In genomic region chr10:48725708-48726107, GRCh38 we compare ENCODE assay signal across 20 cellular contexts. TPM values are rescaled to one million over a fixed set of nuclear protein-coding genes. Genes with fewer than 3 reads are reported as not detected.
DNase-seq lines count a peak whose midpoint lies in the region; ATAC-seq, FAIRE-seq and TF ChIP-seq lines count a peak whose summit lies in the region.
"Had no signal": no experiment of that assay in that cellular context is flagged by ENCODE, and none has a peak within 500 bp of the region (broad histone marks: within the 10 kb centered on the region; RNA-seq: fewer than 3 reads in every experiment).

No MANE protein-coding gene starts in this region.

- POLR2A ChIA-PET in K562 (lab: Yijun Ruan, JAX) = interaction anchor here (0.6 to 2.3 kb wide), 2 partner anchors 15 to 31 kb away, joined by 4 to 9 read pairs; no protein-coding TSS in a partner anchor

- no peaks in the 10 kb centered on the region for H3K79me2 ChIP-seq in GM23248 (ENCODE audit: insufficient read depth)
- no peaks in the 10 kb centered on the region for H3K79me2 ChIP-seq in K562 (ENCODE audit: control insufficient read depth, insufficient read depth, low read length)

- intact Hi-C loops in K562 (cut with micrococcal nuclease) = no loop called here

- H3K9ac ChIP-seq in BLaER1 treated with 17β-estradiol and CSF1 and Interleukin-3, amounts not matched to agents 10 nM and 100 nM = no peak overlapping the region
- H3K9ac ChIP-seq in GM23248 (no peak overlapping the region), K562 (ENCODE audit: insufficient read depth in 1 of 2, low read depth in 2 of 2, low read length in 2 of 2) (no peak overlapping the region)
- H3K9ac ChIP-seq: KMS-11 had no signal

- no peak for TF ChIP-seq EP300 in K562 (IDR thresholded peaks at IDR 0.05; ENCODE audit: low read length)

- TF ChIP-seq POLR2A in K562 (conservative IDR thresholded peaks at IDR 0.05) = no peak

- WGBS in GM23248 (ENCODE audit: low coverage in 1 of 2, low lambda C conversion rate in 2 of 2, missing lambda C conversion rate in 2 of 2), 2 experiments = 29 to 36% methylated on average over 4 of the region's 4 CpGs
- 0% methylated on average over 4 of the region's 4 CpGs for WGBS in K562 (ENCODE audit: insufficient coverage, low coverage, missing lambda C conversion rate)

- DNase-seq in GM23248 (peak; percentile 23), K562 (ENCODE audit: extremely low read depth in 1 of 4, low spot score in 3 of 4) (no peak), NCI-H524 treated with DMSO at 0.1 percent for 48 hours (lab: John Stamatoyannopoulos, UW) (no peak), NCI-H1092 (lab: John Stamatoyannopoulos, UW) (no peak)
- DNase-seq: ACHN; DND-41; H9; NCI-H1105; NCI-H2081; NCI-H2171 treated with DMSO at 0.1 percent for 48 hours; NCI-H446 treated with DMSO at 0.1 percent for 48 hours; NCI-H748 treated with DMSO at 0.1 percent for 48 hours; NK-92 treated with Interleukin-12 subunit alpha and Interleukin-12 subunit beta, amount 100 ng/mL, for 24 hours; SIG-M5 had no signal

- TF ChIP-seq CTCF in K562 (IDR thresholded peaks at IDR 0.05 in 2 of 3, conservative IDR thresholded peaks at IDR 0.05 in 1 of 3; ENCODE audit: insufficient read depth in 2 of 3, low read depth in 1 of 3, low read length in 3 of 3) (no peak), neutrophil (IDR thresholded peaks at IDR 0.05) (no peak)

- no peak overlapping the region for H3K4me3 ChIP-seq in BLaER1 treated with 17β-estradiol and CSF1 and Interleukin-3, amounts not matched to agents 10 nM and 100 nM
- H3K4me3 ChIP-seq in GM23248 = no peak overlapping the region
- no peak overlapping the region for H3K4me3 ChIP-seq in K562
- peak overlapping the region; percentile 24 to 43 for H3K4me3 ChIP-seq in neutrophil (ENCODE audit: low read depth in 1 of 2, low read length in 1 of 2)

- peaks cover 18 to 99% (median 58%) of the 10 kb centered on the region in 11 experiments; a peak in 19 of 22 replicates for H3K36me3 ChIP-seq in BLaER1 treated with 17β-estradiol and CSF1 and Interleukin-3, amounts not matched to agents 10 nM and 100 nM
- H3K36me3 ChIP-seq in GM23248 (ENCODE audit: low read depth) (no peaks in the 10 kb centered on the region), K562 (ENCODE audit: control insufficient read depth, insufficient read depth, low read length) (no peaks in the 10 kb centered on the region), neutrophil (peaks cover 54% of the 10 kb centered on the region)

- no peak overlapping the region for H3K27ac ChIP-seq in BLaER1 treated with 17β-estradiol and CSF1 and Interleukin-3, amounts not matched to agents 10 nM and 100 nM
- H3K27ac ChIP-seq in GM23248 (no peak overlapping the region), K562 (ENCODE audit: extremely low read depth, low read depth, low read length) (no peak overlapping the region), neutrophil (peak overlapping the region; percentile 94)
- H3K27ac ChIP-seq: KMS-11 had no signal

- FAIRE-seq in K562 (lab: Jason Lieb, UNC) = no peak
- FAIRE-seq: G401.6 had no signal

- no peak for TF ChIP-seq RAD21 in K562 (CRISPR knock-in tag; conservative IDR thresholded peaks at IDR 0.05 in 1 of 2, IDR thresholded peaks at IDR 0.05 in 1 of 2)

- H2AFZ ChIP-seq in GM23248 = no peak overlapping the region
- no peak overlapping the region for H2AFZ ChIP-seq in K562 (ENCODE audit: low read depth, low read length)

- no TSS peak for BruUV-seq in K562 (replicated peaks; lab: Mats Ljungman, UMichigan)

- peaks cover 0 to 20% (median 12%) of the 10 kb centered on the region in 10 experiments; a peak in 15 of 20 replicates for H3K4me1 ChIP-seq in BLaER1 treated with 17β-estradiol and CSF1 and Interleukin-3, amounts not matched to agents 10 nM and 100 nM
- H3K4me1 ChIP-seq in GM23248 (ENCODE audit: insufficient read depth) = no peaks in the 10 kb centered on the region
- H3K4me1 ChIP-seq in K562 (replicated peaks in 1 of 2; ENCODE audit: control insufficient read depth in 2 of 2, insufficient read depth in 2 of 2, low read length in 2 of 2) = no peaks in the 10 kb centered on the region
- H3K4me1 ChIP-seq in neutrophil (ENCODE audit: control insufficient read depth in 1 of 2, insufficient read depth in 1 of 2, low read depth in 1 of 2, low read length in 1 of 2) = peaks cover 64 to 65% of the 10 kb centered on the region in 2 experiments

- no peaks in the 10 kb centered on the region for H3K9me1 ChIP-seq in K562 (ENCODE audit: control insufficient read depth, insufficient read depth, low read length)

- H3K9me3 ChIP-seq in BLaER1 treated with 17β-estradiol and CSF1 and Interleukin-3, amounts not matched to agents 10 nM and 100 nM (replicated peaks in 1 of 11) = no peaks in the 10 kb centered on the region
- H3K9me3 ChIP-seq in GM23248 (ENCODE audit: low read depth) (no peaks in the 10 kb centered on the region), K562 (replicated peaks; ENCODE audit: control insufficient read depth, insufficient read depth, low read depth, low read length) (no peaks in the 10 kb centered on the region), neutrophil (no peaks in the 10 kb centered on the region)

- H3F3A ChIP-seq in GM23248 (ENCODE audit: insufficient read depth) = no peaks in the 10 kb centered on the region

- ATAC-seq in K562 (no peak), GM18498 (IDR thresholded peaks at IDR 0.05; ENCODE audit: unreplicated experiment) (no peak)

- in situ Hi-C loops in GM23248 (cut with MboI) (no loop called here), K562 (cut with MboI) (no loop called here)

- CTCF ChIA-PET in K562 (lab: Yijun Ruan, JAX; ENCODE audit: low intra/inter-chr PET ratio) = no interaction called here

- H3K4me2 ChIP-seq in BLaER1 treated with 17β-estradiol and CSF1 and Interleukin-3, amounts not matched to agents 10 nM and 100 nM = peak overlapping the region in 9 of 11 experiments; percentile 6 to 67 (median 42); a peak in 13 of 22 replicates
- H3K4me2 ChIP-seq in GM23248 (ENCODE audit: unreplicated experiment) (no peak overlapping the region), K562 (ENCODE audit: insufficient read depth, low read length) (no peak overlapping the region)
- H3K4me2 ChIP-seq: KMS-11 had no signal

- no peaks in the 10 kb centered on the region for H3K9me2 ChIP-seq in GM23248 (ENCODE audit: insufficient read depth)

- no peaks in the 10 kb centered on the region for H3K27me3 ChIP-seq in BLaER1 treated with 17β-estradiol and CSF1 and Interleukin-3, amounts not matched to agents 10 nM and 100 nM
- H3K27me3 ChIP-seq in GM23248 (replicated peaks; ENCODE audit: insufficient read depth) = peaks cover 24% of the 10 kb centered on the region
- H3K27me3 ChIP-seq in K562 (ENCODE audit: control insufficient read depth in 2 of 2, insufficient read depth in 2 of 2, low read length in 2 of 2) = peaks cover 0 to 16% of the 10 kb centered on the region in 2 experiments; a peak in 2 of 5 replicates
- H3K27me3 ChIP-seq in neutrophil = no peaks in the 10 kb centered on the region

- H4K20me1 ChIP-seq in BLaER1 treated with 17β-estradiol and CSF1 and Interleukin-3, amounts not matched to agents 10 nM and 100 nM = peaks cover 0 to 50% (median 3%) of the 10 kb centered on the region in 11 experiments; a peak in 10 of 22 replicates
- H4K20me1 ChIP-seq in GM23248 (ENCODE audit: insufficient read depth) = no peaks in the 10 kb centered on the region
- H4K20me1 ChIP-seq in K562 (replicated peaks; ENCODE audit: control insufficient read depth, insufficient read depth, low read length) = no peaks in the 10 kb centered on the region; the same call in 1 of the 2 replicates

TF ChIP-seq in K562, 482 proteins besides CTCF, POLR2A, EP300 and RAD21:
- no peak for TF ChIP-seq ZBTB26 (CRISPR knock-in tag; IDR thresholded peaks at IDR 0.05)
- TF ChIP-seq CEBPG (CRISPR knock-in tag; IDR thresholded peaks at IDR 0.05) = no peak
- TF ChIP-seq CEBPG (tag; conservative IDR thresholded peaks at IDR 0.05 in 1 of 2, IDR thresholded peaks at IDR 0.05 in 1 of 2) = 0 out of 4 replicates have a peak, but pooled peaks of 1 of the 2 experiments have one; percentile 52
- TF ChIP-seq SRSF3 (IDR thresholded peaks at IDR 0.05; ENCODE audit: insufficient read depth, low read length) = no peak
- peak; percentile 27; the same call in 1 of the 2 replicates for TF ChIP-seq CEBPB (tag; IDR thresholded peaks at IDR 0.05)

RNA-seq across cellular contexts. Expression of gene WDFY4, which starts 41.0 kb away (rescaled TPM):
- not detected in 2 replicates for total RNA-seq in GM23248 (2014; rRNA removed; shearing (Covaris generic))
- polyA plus RNA-seq in GM23248 (2016; fragmentation: Nextera tagmentation; extraction: Ambion mirVana) (0.05 TPM in 1 of 2 replicates, not detected in the other), K562 (2011; rRNA removed) (0.05 TPM in 1 of 2 replicates, not detected in the other), K562 (2014; fragmentation: Illumina TruSeq; extraction: Trizol) (0.08 TPM in 1 of 2 replicates, not detected in the other), K562 (2014; fragmentation: Nextera tagmentation; extraction: Ambion mirVana) (under 1 TPM in 1 of 2 experiments, not detected in 1; 0.01 TPM), K562 (2014; rRNA removed) (0.01 TPM in 1 of 2 replicates, not detected in the other)
- total RNA-seq in K562 (2011; cell fraction: chromatin; rRNA removed; ENCODE audit: low replicate concordance) = 0.05 TPM in 1 of 2 replicates, not detected in the other
- not detected in 2 replicates for total RNA-seq in K562 (2011; cell fraction: nucleolus; rRNA removed)
- total RNA-seq in K562 (2011; cell fraction: nucleoplasm; rRNA removed) = not detected in 2 replicates
- total RNA-seq in K562 (2014; rRNA removed) (not detected in 2 replicates), K562 (2014; rRNA removed; fragmentation: Illumina TruSeq; extraction: Trizol) (not detected in 2 replicates), K562 (2015; rRNA removed; fragmentation: Illumina TruSeq; extraction: Trizol) (not detected in 2 replicates), K562 (2021) (0.02 and 0.29 TPM in 2 replicates)
- 0.01 and 0.03 TPM in 2 replicates for polyA plus RNA-seq in K562 (2011; cell fraction: cytosol; rRNA removed)
- 0.09 TPM in 1 of 2 replicates, not detected in the other for polyA plus RNA-seq in K562 (2011; cell fraction: nucleus; rRNA removed)
- polyA plus RNA-seq in K562 (2012) = 0.03 and 0.58 TPM in 2 replicates
- not detected in 2 replicates for polyA minus RNA-seq in K562 (2011; rRNA and poly(A)+ RNA removed)
- polyA minus RNA-seq in K562 (2011; cell fraction: cytosol; rRNA and poly(A)+ RNA removed) = not detected in 2 replicates
- polyA minus RNA-seq in K562 (2011; cell fraction: nucleus; rRNA and poly(A)+ RNA removed) = not detected in 2 replicates
- total RNA-seq: H9, MCF 10A had no signal

Comparison
In these comparisons a context has a peak if more than half of its experiments do, and no peak if none do; other contexts are left out.
1. H3K4me2 ChIP-seq: peak in BLaER1 treated with 17β-estradiol and CSF1 and Interleukin-3, amounts not matched to agents 10 nM and 100 nM (9 of 11); none in GM23248 (single experiment) and K562 (single experiment).
2. H3K4me3 ChIP-seq: peak in neutrophil (2 of 2); none in BLaER1 treated with 17β-estradiol and CSF1 and Interleukin-3, amounts not matched to agents 10 nM and 100 nM (0 of 10), GM23248 (single experiment) and K562 (single experiment).